1 cellular context compared by ENCODE assay signal in the genomic region with DNA sequence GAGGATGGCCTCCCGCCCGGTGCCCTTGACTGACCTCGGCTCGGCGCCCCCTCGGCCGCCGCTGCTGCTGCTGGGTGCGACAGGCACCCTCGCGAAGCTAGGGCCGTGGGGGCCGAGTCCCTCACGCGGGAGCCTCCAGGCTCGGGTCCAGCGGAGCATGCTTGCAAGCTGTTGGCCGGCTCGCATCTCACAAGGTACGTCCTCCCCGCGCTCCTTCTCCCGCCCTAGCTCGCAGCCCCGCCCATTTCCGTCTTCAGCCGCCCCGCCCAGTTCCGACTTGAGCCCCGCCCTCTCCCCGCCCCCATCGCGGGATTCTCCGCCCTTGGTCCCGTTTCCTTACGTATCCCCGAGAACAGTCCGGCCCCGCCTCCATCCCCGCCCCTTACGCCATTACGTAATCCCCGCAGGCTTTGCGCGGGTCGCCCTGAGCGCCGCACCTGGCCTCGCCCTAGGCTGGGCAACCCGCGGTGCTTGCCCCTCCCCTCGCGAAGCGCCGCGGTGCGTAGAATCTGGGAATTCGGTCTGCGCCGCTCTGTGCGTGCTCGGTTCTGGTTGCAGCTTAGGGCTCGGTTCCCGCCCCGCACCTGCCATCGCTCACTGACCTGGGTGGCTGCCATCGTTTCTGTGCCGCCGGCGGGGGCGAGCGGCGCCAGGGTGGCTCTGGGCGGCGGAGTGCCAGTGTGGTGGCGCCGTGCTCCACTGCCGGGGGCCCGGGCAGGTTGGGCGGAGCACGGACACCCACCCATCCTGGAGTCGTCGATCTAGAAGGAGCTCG.
TF ChIP-seq lines count a peak whose summit lies in the region.

A gene with protein sequence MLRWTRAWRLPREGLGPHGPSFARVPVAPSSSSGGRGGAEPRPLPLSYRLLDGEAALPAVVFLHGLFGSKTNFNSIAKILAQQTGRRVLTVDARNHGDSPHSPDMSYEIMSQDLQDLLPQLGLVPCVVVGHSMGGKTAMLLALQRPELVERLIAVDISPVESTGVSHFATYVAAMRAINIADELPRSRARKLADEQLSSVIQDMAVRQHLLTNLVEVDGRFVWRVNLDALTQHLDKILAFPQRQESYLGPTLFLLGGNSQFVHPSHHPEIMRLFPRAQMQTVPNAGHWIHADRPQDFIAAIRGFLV (minus strand): TSS at position 191 of the 775 bp plus-strand sequence. CDS start 32 bp downstream, at position 159.

TF ChIP-seq in HepG2, 621 proteins besides CTCF, POLR2A, EP300 and RAD21 (continued from another document and continues in another):
- TF ChIP-seq RXRB (CRISPR knock-in tag; IDR thresholded peaks at IDR 0.05; ENCODE audit: borderline replicate concordance) (peak; percentile 34; the same call in 1 of the 2 replicates), MEIS2 (CRISPR knock-in tag; IDR thresholded peaks at IDR 0.05) (no peak), NRL (CRISPR knock-in tag; IDR thresholded peaks at IDR 0.05; ENCODE audit: borderline replicate concordance) (peak; percentile 18; the same call in 1 of the 2 replicates), CEBPB (IDR thresholded peaks at IDR 0.05; ENCODE audit: borderline replicate concordance, low read depth, low read length) (peak; percentile 97), ZBTB8A (CRISPR knock-in tag; IDR thresholded peaks at IDR 0.05; ENCODE audit: borderline replicate concordance, low read depth) (no peak; the same call in 1 of the 2 replicates), ZNF205 (CRISPR knock-in tag; IDR thresholded peaks at IDR 0.05) (peak; percentile 68; the same call in 1 of the 2 replicates), EZH2 (conservative IDR thresholded peaks at IDR 0.05; ENCODE audit: low read depth, low read length) (no peak), TOE1 (CRISPR knock-in tag; IDR thresholded peaks at IDR 0.05) (no peak), GATAD1 (CRISPR knock-in tag; IDR thresholded peaks at IDR 0.05) (peak; percentile 66; the same call in 1 of the 2 replicates), AGO2 (optimal IDR thresholded peaks at IDR 0.05; ENCODE audit: low read depth, low read length) (peak; percentile 79), NR1H2 (CRISPR knock-in tag; IDR thresholded peaks at IDR 0.05; ENCODE audit: borderline replicate concordance, low read depth) (peak; percentile 13; the same call in 1 of the 2 replicates)
- TF ChIP-seq, protein P1, sequence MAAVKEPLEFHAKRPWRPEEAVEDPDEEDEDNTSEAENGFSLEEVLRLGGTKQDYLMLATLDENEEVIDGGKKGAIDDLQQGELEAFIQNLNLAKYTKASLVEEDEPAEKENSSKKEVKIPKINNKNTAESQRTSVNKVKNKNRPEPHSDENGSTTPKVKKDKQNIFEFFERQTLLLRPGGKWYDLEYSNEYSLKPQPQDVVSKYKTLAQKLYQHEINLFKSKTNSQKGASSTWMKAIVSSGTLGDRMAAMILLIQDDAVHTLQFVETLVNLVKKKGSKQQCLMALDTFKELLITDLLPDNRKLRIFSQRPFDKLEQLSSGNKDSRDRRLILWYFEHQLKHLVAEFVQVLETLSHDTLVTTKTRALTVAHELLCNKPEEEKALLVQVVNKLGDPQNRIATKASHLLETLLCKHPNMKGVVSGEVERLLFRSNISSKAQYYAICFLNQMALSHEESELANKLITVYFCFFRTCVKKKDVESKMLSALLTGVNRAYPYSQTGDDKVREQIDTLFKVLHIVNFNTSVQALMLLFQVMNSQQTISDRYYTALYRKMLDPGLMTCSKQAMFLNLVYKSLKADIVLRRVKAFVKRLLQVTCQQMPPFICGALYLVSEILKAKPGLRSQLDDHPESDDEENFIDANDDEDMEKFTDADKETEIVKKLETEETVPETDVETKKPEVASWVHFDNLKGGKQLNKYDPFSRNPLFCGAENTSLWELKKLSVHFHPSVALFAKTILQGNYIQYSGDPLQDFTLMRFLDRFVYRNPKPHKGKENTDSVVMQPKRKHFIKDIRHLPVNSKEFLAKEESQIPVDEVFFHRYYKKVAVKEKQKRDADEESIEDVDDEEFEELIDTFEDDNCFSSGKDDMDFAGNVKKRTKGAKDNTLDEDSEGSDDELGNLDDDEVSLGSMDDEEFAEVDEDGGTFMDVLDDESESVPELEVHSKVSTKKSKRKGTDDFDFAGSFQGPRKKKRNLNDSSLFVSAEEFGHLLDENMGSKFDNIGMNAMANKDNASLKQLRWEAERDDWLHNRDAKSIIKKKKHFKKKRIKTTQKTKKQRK (IDR thresholded peaks at IDR 0.05; ENCODE audit: low read length), result no peak
- TF ChIP-seq, protein P2, sequence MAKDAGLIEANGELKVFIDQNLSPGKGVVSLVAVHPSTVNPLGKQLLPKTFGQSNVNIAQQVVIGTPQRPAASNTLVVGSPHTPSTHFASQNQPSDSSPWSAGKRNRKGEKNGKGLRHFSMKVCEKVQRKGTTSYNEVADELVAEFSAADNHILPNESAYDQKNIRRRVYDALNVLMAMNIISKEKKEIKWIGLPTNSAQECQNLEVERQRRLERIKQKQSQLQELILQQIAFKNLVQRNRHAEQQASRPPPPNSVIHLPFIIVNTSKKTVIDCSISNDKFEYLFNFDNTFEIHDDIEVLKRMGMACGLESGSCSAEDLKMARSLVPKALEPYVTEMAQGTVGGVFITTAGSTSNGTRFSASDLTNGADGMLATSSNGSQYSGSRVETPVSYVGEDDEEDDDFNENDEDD (CRISPR knock-in tag; IDR thresholded peaks at IDR 0.05; ENCODE audit: borderline replicate concordance), result peak; percentile 89
- TF ChIP-seq, protein P3, sequence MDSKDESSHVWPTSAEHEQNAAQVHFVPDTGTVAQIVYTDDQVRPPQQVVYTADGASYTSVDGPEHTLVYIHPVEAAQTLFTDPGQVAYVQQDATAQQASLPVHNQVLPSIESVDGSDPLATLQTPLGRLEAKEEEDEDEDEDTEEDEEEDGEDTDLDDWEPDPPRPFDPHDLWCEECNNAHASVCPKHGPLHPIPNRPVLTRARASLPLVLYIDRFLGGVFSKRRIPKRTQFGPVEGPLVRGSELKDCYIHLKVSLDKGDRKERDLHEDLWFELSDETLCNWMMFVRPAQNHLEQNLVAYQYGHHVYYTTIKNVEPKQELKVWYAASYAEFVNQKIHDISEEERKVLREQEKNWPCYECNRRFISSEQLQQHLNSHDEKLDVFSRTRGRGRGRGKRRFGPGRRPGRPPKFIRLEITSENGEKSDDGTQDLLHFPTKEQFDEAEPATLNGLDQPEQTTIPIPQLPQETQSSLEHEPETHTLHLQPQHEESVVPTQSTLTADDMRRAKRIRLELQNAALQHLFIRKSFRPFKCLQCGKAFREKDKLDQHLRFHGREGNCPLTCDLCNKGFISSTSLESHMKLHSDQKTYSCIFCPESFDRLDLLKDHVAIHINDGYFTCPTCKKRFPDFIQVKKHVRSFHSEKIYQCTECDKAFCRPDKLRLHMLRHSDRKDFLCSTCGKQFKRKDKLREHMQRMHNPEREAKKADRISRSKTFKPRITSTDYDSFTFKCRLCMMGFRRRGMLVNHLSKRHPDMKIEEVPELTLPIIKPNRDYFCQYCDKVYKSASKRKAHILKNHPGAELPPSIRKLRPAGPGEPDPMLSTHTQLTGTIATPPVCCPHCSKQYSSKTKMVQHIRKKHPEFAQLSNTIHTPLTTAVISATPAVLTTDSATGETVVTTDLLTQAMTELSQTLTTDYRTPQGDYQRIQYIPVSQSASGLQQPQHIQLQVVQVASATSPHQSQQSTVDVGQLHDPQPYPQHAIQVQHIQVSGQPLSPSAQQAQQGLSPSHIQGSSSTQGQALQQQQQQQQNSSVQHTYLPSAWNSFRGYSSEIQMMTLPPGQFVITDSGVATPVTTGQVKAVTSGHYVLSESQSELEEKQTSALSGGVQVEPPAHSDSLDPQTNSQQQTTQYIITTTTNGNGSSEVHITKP (CRISPR knock-in tag; IDR thresholded peaks at IDR 0.05; ENCODE audit: low read depth), result peak; percentile 61; the same call in 1 of the 2 replicates
- TF ChIP-seq, protein P4, sequence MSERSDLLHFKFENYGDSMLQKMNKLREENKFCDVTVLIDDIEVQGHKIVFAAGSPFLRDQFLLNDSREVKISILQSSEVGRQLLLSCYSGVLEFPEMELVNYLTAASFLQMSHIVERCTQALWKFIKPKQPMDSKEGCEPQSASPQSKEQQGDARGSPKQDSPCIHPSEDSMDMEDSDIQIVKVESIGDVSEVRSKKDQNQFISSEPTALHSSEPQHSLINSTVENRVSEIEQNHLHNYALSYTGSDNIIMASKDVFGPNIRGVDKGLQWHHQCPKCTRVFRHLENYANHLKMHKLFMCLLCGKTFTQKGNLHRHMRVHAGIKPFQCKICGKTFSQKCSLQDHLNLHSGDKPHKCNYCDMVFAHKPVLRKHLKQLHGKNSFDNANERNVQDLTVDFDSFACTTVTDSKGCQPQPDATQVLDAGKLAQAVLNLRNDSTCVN (CRISPR knock-in tag; IDR thresholded peaks at IDR 0.05; ENCODE audit: borderline replicate concordance), result peak; percentile 63; the same call in 1 of the 2 replicates
- TF ChIP-seq, protein P5, sequence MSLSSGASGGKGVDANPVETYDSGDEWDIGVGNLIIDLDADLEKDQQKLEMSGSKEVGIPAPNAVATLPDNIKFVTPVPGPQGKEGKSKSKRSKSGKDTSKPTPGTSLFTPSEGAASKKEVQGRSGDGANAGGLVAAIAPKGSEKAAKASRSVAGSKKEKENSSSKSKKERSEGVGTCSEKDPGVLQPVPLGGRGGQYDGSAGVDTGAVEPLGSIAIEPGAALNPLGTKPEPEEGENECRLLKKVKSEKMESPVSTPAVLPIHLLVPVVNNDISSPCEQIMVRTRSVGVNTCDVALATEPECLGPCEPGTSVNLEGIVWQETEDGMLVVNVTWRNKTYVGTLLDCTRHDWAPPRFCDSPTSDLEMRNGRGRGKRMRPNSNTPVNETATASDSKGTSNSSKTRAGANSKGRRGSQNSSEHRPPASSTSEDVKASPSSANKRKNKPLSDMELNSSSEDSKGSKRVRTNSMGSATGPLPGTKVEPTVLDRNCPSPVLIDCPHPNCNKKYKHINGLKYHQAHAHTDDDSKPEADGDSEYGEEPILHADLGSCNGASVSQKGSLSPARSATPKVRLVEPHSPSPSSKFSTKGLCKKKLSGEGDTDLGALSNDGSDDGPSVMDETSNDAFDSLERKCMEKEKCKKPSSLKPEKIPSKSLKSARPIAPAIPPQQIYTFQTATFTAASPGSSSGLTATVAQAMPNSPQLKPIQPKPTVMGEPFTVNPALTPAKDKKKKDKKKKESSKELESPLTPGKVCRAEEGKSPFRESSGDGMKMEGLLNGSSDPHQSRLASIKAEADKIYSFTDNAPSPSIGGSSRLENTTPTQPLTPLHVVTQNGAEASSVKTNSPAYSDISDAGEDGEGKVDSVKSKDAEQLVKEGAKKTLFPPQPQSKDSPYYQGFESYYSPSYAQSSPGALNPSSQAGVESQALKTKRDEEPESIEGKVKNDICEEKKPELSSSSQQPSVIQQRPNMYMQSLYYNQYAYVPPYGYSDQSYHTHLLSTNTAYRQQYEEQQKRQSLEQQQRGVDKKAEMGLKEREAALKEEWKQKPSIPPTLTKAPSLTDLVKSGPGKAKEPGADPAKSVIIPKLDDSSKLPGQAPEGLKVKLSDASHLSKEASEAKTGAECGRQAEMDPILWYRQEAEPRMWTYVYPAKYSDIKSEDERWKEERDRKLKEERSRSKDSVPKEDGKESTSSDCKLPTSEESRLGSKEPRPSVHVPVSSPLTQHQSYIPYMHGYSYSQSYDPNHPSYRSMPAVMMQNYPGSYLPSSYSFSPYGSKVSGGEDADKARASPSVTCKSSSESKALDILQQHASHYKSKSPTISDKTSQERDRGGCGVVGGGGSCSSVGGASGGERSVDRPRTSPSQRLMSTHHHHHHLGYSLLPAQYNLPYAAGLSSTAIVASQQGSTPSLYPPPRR (CRISPR knock-in tag; IDR thresholded peaks at IDR 0.05; ENCODE audit: borderline replicate concordance), result peak; percentile 43; the same call in 1 of the 2 replicates
- TF ChIP-seq, protein P6, sequence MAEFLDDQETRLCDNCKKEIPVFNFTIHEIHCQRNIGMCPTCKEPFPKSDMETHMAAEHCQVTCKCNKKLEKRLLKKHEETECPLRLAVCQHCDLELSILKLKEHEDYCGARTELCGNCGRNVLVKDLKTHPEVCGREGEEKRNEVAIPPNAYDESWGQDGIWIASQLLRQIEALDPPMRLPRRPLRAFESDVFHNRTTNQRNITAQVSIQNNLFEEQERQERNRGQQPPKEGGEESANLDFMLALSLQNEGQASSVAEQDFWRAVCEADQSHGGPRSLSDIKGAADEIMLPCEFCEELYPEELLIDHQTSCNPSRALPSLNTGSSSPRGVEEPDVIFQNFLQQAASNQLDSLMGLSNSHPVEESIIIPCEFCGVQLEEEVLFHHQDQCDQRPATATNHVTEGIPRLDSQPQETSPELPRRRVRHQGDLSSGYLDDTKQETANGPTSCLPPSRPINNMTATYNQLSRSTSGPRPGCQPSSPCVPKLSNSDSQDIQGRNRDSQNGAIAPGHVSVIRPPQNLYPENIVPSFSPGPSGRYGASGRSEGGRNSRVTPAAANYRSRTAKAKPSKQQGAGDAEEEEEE (CRISPR knock-in tag; IDR thresholded peaks at IDR 0.05; ENCODE audit: borderline replicate concordance), result peak; percentile 67
- TF ChIP-seq, protein P7, sequence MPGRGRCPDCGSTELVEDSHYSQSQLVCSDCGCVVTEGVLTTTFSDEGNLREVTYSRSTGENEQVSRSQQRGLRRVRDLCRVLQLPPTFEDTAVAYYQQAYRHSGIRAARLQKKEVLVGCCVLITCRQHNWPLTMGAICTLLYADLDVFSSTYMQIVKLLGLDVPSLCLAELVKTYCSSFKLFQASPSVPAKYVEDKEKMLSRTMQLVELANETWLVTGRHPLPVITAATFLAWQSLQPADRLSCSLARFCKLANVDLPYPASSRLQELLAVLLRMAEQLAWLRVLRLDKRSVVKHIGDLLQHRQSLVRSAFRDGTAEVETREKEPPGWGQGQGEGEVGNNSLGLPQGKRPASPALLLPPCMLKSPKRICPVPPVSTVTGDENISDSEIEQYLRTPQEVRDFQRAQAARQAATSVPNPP (CRISPR knock-in tag; IDR thresholded peaks at IDR 0.05), result 0 out of 2 replicates have a peak, but pooled peaks have one; percentile 62
- TF ChIP-seq, protein P8, sequence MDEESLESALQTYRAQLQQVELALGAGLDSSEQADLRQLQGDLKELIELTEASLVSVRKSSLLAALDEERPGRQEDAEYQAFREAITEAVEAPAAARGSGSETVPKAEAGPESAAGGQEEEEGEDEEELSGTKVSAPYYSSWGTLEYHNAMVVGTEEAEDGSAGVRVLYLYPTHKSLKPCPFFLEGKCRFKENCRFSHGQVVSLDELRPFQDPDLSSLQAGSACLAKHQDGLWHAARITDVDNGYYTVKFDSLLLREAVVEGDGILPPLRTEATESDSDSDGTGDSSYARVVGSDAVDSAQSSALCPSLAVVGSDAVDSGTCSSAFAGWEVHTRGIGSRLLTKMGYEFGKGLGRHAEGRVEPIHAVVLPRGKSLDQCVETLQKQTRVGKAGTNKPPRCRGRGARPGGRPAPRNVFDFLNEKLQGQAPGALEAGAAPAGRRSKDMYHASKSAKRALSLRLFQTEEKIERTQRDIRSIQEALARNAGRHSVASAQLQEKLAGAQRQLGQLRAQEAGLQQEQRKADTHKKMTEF (CRISPR knock-in tag; IDR thresholded peaks at IDR 0.05), result peak; percentile 81
- TF ChIP-seq, protein P9, sequence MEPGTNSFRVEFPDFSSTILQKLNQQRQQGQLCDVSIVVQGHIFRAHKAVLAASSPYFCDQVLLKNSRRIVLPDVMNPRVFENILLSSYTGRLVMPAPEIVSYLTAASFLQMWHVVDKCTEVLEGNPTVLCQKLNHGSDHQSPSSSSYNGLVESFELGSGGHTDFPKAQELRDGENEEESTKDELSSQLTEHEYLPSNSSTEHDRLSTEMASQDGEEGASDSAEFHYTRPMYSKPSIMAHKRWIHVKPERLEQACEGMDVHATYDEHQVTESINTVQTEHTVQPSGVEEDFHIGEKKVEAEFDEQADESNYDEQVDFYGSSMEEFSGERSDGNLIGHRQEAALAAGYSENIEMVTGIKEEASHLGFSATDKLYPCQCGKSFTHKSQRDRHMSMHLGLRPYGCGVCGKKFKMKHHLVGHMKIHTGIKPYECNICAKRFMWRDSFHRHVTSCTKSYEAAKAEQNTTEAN (CRISPR knock-in tag; conservative IDR thresholded peaks at IDR 0.05), result no peak; the same call in 1 of the 2 replicates
- TF ChIP-seq, protein P10, sequence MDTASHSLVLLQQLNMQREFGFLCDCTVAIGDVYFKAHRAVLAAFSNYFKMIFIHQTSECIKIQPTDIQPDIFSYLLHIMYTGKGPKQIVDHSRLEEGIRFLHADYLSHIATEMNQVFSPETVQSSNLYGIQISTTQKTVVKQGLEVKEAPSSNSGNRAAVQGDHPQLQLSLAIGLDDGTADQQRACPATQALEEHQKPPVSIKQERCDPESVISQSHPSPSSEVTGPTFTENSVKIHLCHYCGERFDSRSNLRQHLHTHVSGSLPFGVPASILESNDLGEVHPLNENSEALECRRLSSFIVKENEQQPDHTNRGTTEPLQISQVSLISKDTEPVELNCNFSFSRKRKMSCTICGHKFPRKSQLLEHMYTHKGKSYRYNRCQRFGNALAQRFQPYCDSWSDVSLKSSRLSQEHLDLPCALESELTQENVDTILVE (CRISPR knock-in tag; IDR thresholded peaks at IDR 0.05), result peak; percentile 81; the same call in 1 of the 2 replicates
